ENCODE assay signal across 7 cellular contexts in the genomic region with DNA sequence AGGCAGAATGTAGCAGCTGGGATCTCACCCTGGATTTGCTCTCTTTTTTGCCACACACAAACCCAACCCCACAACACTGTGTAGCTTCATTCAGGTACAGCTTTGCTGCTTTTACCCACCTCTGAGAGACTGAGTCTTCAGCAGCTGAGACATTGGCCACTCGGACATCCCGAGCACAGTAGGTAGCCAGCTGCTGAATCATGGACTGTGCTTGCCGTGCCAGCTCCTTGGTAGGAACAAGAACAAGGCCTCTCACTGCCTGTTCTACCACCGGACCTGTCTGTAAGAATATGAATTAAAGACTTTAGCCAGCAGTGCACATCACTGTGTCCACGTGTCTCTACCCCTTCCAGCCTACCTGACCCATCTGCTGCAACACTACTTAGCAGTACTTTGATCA. TPM values are rescaled to one million over a fixed set of nuclear protein-coding genes. Genes with fewer than 3 reads are reported as not detected.
DNase-seq lines count a peak whose midpoint lies in the region; ATAC-seq and TF ChIP-seq lines count a peak whose summit lies in the region.

No MANE protein-coding gene starts in this region.

- DNase-seq in activated T-helper 2 cell treated with anti-CD3 and anti-CD28 coated beads, Interferon-gamma antibody, Interleukin-2, Interleukin-4, amounts not matched to agents 10 μg/mL and 5 μg/mL and 100 μg/mL, durations not matched to agents 14 hours and 24 hours and 36 hours (ENCODE audit: low spot score): no peak
- DNase-seq in immature natural killer cell: no peak
- no peak for DNase-seq in stomach
- no peak for DNase-seq in nucleus accumbens (lab: John Stamatoyannopoulos, UW)

- H3K36me3 Mint-ChIP-seq in activated T-helper 2 cell treated with anti-CD3 and anti-CD28 coated beads, Interferon-gamma antibody, Interleukin-2, Interleukin-4, amounts not matched to agents 10 μg/mL and 5 μg/mL and 100 μg/mL, durations not matched to agents 14 hours and 24 hours and 36 hours (ENCODE audit: low read depth): peaks cover 78% of the 10 kb centered on the region
- H3K36me3 Mint-ChIP-seq in immature natural killer cell: peaks cover 4 to 41% (median 8%) of the 10 kb centered on the region in 3 donors

- 51 to 71% (median 57%) methylated on average over 5 of the region's 5 CpGs for WGBS in stomach, 5 donors

- H3K27me3 ChIP-seq in HUES6 (ENCODE audit: control insufficient read depth, insufficient read depth, low read length): no peaks in the 10 kb centered on the region
- no peaks in the 10 kb centered on the region for H3K27me3 ChIP-seq in stomach

- peak overlapping the region; percentile 98 for H3K9ac ChIP-seq in HUES6 (ENCODE audit: low read length)

- ATAC-seq in GM18868 (IDR thresholded peaks at IDR 0.05; ENCODE audit: unreplicated experiment): no peak
- no peak for ATAC-seq in HG03280 (IDR thresholded peaks at IDR 0.05; ENCODE audit: unreplicated experiment)

- intact Hi-C loops in activated T-helper 2 cell treated with anti-CD3 and anti-CD28 coated beads, Interferon-gamma antibody, Interleukin-2, Interleukin-4, amounts not matched to agents 10 μg/mL and 5 μg/mL and 100 μg/mL, durations not matched to agents 14 hours and 24 hours and 36 hours (cut with micrococcal nuclease): no loop called here
- intact Hi-C loops in stomach (cut with DNase I; ENCODE audit: low total_unique reads): no loop called here

- H3K4me1 ChIP-seq in HUES6 (ENCODE audit: control insufficient read depth, insufficient read depth, low read length): peaks cover 14% of the 10 kb centered on the region
- peaks cover 15 to 38% (median 27%) of the 10 kb centered on the region in 4 donors for H3K4me1 ChIP-seq in stomach

- TF ChIP-seq POLR2A in stomach (IDR thresholded peaks at IDR 0.05): no peak

- no peaks in the 10 kb centered on the region for H3K9me3 Mint-ChIP-seq in activated T-helper 2 cell treated with anti-CD3 and anti-CD28 coated beads, Interferon-gamma antibody, Interleukin-2, Interleukin-4, amounts not matched to agents 10 μg/mL and 5 μg/mL and 100 μg/mL, durations not matched to agents 14 hours and 24 hours and 36 hours
- no peaks in the 10 kb centered on the region for H3K9me3 Mint-ChIP-seq in immature natural killer cell

- H3K27ac ChIP-seq in HUES6 (ENCODE audit: low read depth, low read length) (no peak overlapping the region), stomach (peak overlapping the region in 4 of 5 donors; percentile 88 to 93 (median 92))

- H3K4me1 Mint-ChIP-seq in activated T-helper 2 cell treated with anti-CD3 and anti-CD28 coated beads, Interferon-gamma antibody, Interleukin-2, Interleukin-4, amounts not matched to agents 10 μg/mL and 5 μg/mL and 100 μg/mL, durations not matched to agents 14 hours and 24 hours and 36 hours (ENCODE audit: low read depth): peaks cover 27% of the 10 kb centered on the region
- peaks cover 36 to 39% of the 10 kb centered on the region in 2 donors for H3K4me1 Mint-ChIP-seq in immature natural killer cell

- peak overlapping the region; percentile 85 for H3K27ac Mint-ChIP-seq in activated T-helper 2 cell treated with anti-CD3 and anti-CD28 coated beads, Interferon-gamma antibody, Interleukin-2, Interleukin-4, amounts not matched to agents 10 μg/mL and 5 μg/mL and 100 μg/mL, durations not matched to agents 14 hours and 24 hours and 36 hours
- peak overlapping the region; percentile 95 to 99 (median 98) for H3K27ac Mint-ChIP-seq in immature natural killer cell

- H3K27me3 Mint-ChIP-seq in activated T-helper 2 cell treated with anti-CD3 and anti-CD28 coated beads, Interferon-gamma antibody, Interleukin-2, Interleukin-4, amounts not matched to agents 10 μg/mL and 5 μg/mL and 100 μg/mL, durations not matched to agents 14 hours and 24 hours and 36 hours (ENCODE audit: low read depth): no peaks in the 10 kb centered on the region
- peaks cover 0 to 7% (median 7%) of the 10 kb centered on the region in 3 donors for H3K27me3 Mint-ChIP-seq in immature natural killer cell (ENCODE audit: low read depth in 3 of 3)

- peak overlapping the region; percentile 90 for H3K4me3 Mint-ChIP-seq in activated T-helper 2 cell treated with anti-CD3 and anti-CD28 coated beads, Interferon-gamma antibody, Interleukin-2, Interleukin-4, amounts not matched to agents 10 μg/mL and 5 μg/mL and 100 μg/mL, durations not matched to agents 14 hours and 24 hours and 36 hours (ENCODE audit: low read depth)
- H3K4me3 Mint-ChIP-seq in immature natural killer cell: peak overlapping the region; percentile 92 to 97 (median 97)

- H3K4me3 ChIP-seq in HUES6 (ENCODE audit: low read depth, low read length) (peak overlapping the region; percentile 97), stomach (peak overlapping the region; percentile 67 to 93 (median 87))

- TF ChIP-seq CTCF in stomach (IDR thresholded peaks at IDR 0.05): no peak

- H3K9me3 ChIP-seq in HUES6 (ENCODE audit: control insufficient read depth, insufficient read depth, low read depth, low read length) (no peaks in the 10 kb centered on the region), stomach (no peaks in the 10 kb centered on the region)

- H3K36me3 ChIP-seq in HUES6 (ENCODE audit: control insufficient read depth, insufficient read depth, low read length): peaks cover 64% of the 10 kb centered on the region
- H3K36me3 ChIP-seq in stomach: peaks cover 51 to 72% (median 65%) of the 10 kb centered on the region in 4 donors

- TF ChIP-seq EP300 in stomach (IDR thresholded peaks at IDR 0.05): no peak

RNA-seq across cellular contexts. Expression of gene DDX56, which starts 0.9 kb away (rescaled TPM):
- 131 and 135 TPM in 2 replicates for total RNA-seq in activated T-helper 2 cell treated with anti-CD3 and anti-CD28 coated beads, Interferon-gamma antibody, Interleukin-2, Interleukin-4, amounts not matched to agents 10 μg/mL and 5 μg/mL and 100 μg/mL, durations not matched to agents 14 hours and 24 hours and 36 hours
- polyA plus RNA-seq in immature natural killer cell (10 to 100 TPM; 29.3 to 41.9 (median 33.8) TPM), stomach (10 to 100 TPM; 40.9 to 98.7 (median 63.7) TPM)
- total RNA-seq in stomach: 10 to 100 TPM; 35.6 to 95.1 (median 47.4) TPM

RNA-seq across cellular contexts. Expression of gene TMED4, which starts 9.3 kb away (rescaled TPM):
- total RNA-seq in activated T-helper 2 cell treated with anti-CD3 and anti-CD28 coated beads, Interferon-gamma antibody, Interleukin-2, Interleukin-4, amounts not matched to agents 10 μg/mL and 5 μg/mL and 100 μg/mL, durations not matched to agents 14 hours and 24 hours and 36 hours: 70.3 and 75.1 TPM in 2 replicates
- polyA plus RNA-seq in immature natural killer cell: 10 to 100 TPM; 50.0 to 79.0 (median 71.6) TPM
- total RNA-seq in stomach: 100 to 1,000 TPM in 4 of 5 donors, 10 to 100 TPM in 1; 60.7 to 235 (median 111) TPM
- polyA plus RNA-seq in stomach: 10 to 100 TPM; 13.4 to 36.1 (median 24.5) TPM

RNA-seq across cellular contexts. Expression of gene NPC1L1, which starts 31.6 kb away (rescaled TPM):
- total RNA-seq in activated T-helper 2 cell treated with anti-CD3 and anti-CD28 coated beads, Interferon-gamma antibody, Interleukin-2, Interleukin-4, amounts not matched to agents 10 μg/mL and 5 μg/mL and 100 μg/mL, durations not matched to agents 14 hours and 24 hours and 36 hours: not detected in 2 replicates
- polyA plus RNA-seq in immature natural killer cell (not detected), stomach (under 1 TPM in 2 of 3 donors, not detected in 1; 0.12 to 0.20 TPM)
- total RNA-seq in stomach: 1 to 10 TPM in 3 of 5 donors, not detected in 2; 1.1 to 4.9 (median 1.6) TPM

RNA-seq across cellular contexts. Expression of gene OGDH, which starts 33.7 kb away (rescaled TPM):
- total RNA-seq in activated T-helper 2 cell treated with anti-CD3 and anti-CD28 coated beads, Interferon-gamma antibody, Interleukin-2, Interleukin-4, amounts not matched to agents 10 μg/mL and 5 μg/mL and 100 μg/mL, durations not matched to agents 14 hours and 24 hours and 36 hours: 105 and 109 TPM in 2 replicates
- polyA plus RNA-seq in immature natural killer cell: 10 to 100 TPM; 24.3 to 44.4 (median 32.8) TPM
- total RNA-seq in stomach: 10 to 100 TPM; 21.6 to 92.0 (median 56.5) TPM
- polyA plus RNA-seq in stomach: 10 to 100 TPM; 19.8 to 31.8 (median 30.8) TPM
